ENCODE assay signal across 1 cellular context in genomic region chr3:186097663-186098451, GRCh38.
A peak's percentile ranks its signal among the peaks of the same experiment; 100 is the strongest.
TF ChIP-seq lines count a peak whose summit lies in the region.

No MANE protein-coding gene starts in this region.

TF ChIP-seq in IMR-90, 13 proteins besides CTCF, POLR2A, EP300 and RAD21:
- no peak for TF ChIP-seq MXI1 (IDR thresholded peaks at IDR 0.05; ENCODE audit: borderline replicate concordance, low read depth, low read length)
- no peak for TF ChIP-seq NFE2L2 (IDR thresholded peaks at IDR 0.05; ENCODE audit: low read depth, low read length)
- TF ChIP-seq FOS (IDR thresholded peaks at IDR 0.05; ENCODE audit: low read depth, low read length): no peak
- TF ChIP-seq RCOR1 (IDR thresholded peaks at IDR 0.05; ENCODE audit: insufficient replicate concordance, low read length): no peak
- TF ChIP-seq BHLHE40 (IDR thresholded peaks at IDR 0.05; ENCODE audit: low read depth, low read length): peak; percentile 82
- TF ChIP-seq USF2 (IDR thresholded peaks at IDR 0.05; ENCODE audit: low read depth, low read length): no peak
